In genomic region chr17:7575959-7576358, GRCh38 we compare ENCODE assay signal across 11 cellular contexts. TPM values are rescaled to one million over a fixed set of nuclear protein-coding genes. Genes with fewer than 3 reads are reported as not detected.
DNase-seq lines count a peak whose midpoint lies in the region; ATAC-seq, FAIRE-seq and TF ChIP-seq lines count a peak whose summit lies in the region.
"Had no signal": no experiment of that assay in that cellular context is flagged by ENCODE, and none has a peak within 500 bp of the region (broad histone marks: within the 10 kb centered on the region; RNA-seq: fewer than 3 reads in every experiment).

No MANE protein-coding gene starts in this region.

- peaks cover 16% of the 10 kb centered on the region; the same call in 2 of the 3 replicates for H3K9me3 Mint-ChIP-seq in GM23338

- DNase-seq in GM23338 (ENCODE audit: low spot score), result no peak
- DNase-seq in RKO (ENCODE audit: low spot score), result peak; percentile 43
- DNase-seq in coronary artery (ENCODE audit: low spot score), result no peak
- DNase-seq in osteoblast (ENCODE audit: insufficient read length, low spot score, missing footprints), result no peak
- no peak for DNase-seq in NCI-H128 (lab: John Stamatoyannopoulos, UW; ENCODE audit: unreplicated experiment)
- no peak for DNase-seq in HTR-8/SVneo (ENCODE audit: insufficient read length, low spot score)

- no peak for FAIRE-seq in HTR-8/SVneo (lab: Jason Lieb, UNC)
- FAIRE-seq: H54 had no signal

- no peaks in the 10 kb centered on the region for H3K9me3 ChIP-seq in osteoblast (ENCODE audit: low read depth, low read length)

- H3F3A ChIP-seq in GM23338 (replicated peaks; ENCODE audit: low read depth), result peaks cover 81% of the 10 kb centered on the region

- peak overlapping the region; percentile 97 for H3K27ac ChIP-seq in GM23338 (ENCODE audit: low read depth)
- H3K27ac ChIP-seq in coronary artery, result peak overlapping the region in 1 of 2 donors; percentile 3
- no peak overlapping the region for H3K27ac ChIP-seq in osteoblast (ENCODE audit: low read depth, low read length)
- H3K27ac ChIP-seq: VCaP had no signal

- peaks cover 56% of the 10 kb centered on the region for H3K27me3 Mint-ChIP-seq in GM23338 (ENCODE audit: insufficient read depth, low read depth, poor library complexity)

- H2AFZ ChIP-seq in GM23338, result no peak overlapping the region
- no peak overlapping the region for H2AFZ ChIP-seq in osteoblast (ENCODE audit: low read length)

- H3K4me2 ChIP-seq in GM23338 (peak overlapping the region; percentile 32; the same call in 1 of the 2 replicates), osteoblast (ENCODE audit: insufficient read depth, low read length) (peak overlapping the region; percentile 88)

- no peaks in the 10 kb centered on the region for H3K27me3 ChIP-seq in GM23338 (ENCODE audit: insufficient read depth)
- no peaks in the 10 kb centered on the region for H3K27me3 ChIP-seq in osteoblast (ENCODE audit: insufficient read depth, low read length)

- H3K9me2 ChIP-seq in GM23338 (ENCODE audit: insufficient read depth), result no peaks in the 10 kb centered on the region

- peaks cover 64% of the 10 kb centered on the region for H3K4me1 Mint-ChIP-seq in GM23338

- H3K36me3 ChIP-seq in GM23338 (ENCODE audit: insufficient read depth) (peaks cover 46% of the 10 kb centered on the region), osteoblast (ENCODE audit: insufficient read depth, low read length) (peaks cover 60% of the 10 kb centered on the region)

- H3K4me1 ChIP-seq in GM23338 (ENCODE audit: insufficient read depth) (peaks cover 42% of the 10 kb centered on the region), osteoblast (ENCODE audit: insufficient read depth, low read length) (peaks cover 58% of the 10 kb centered on the region)

- no peak for ATAC-seq in GM23338
- no peak for ATAC-seq in GM21717 (IDR thresholded peaks at IDR 0.05; ENCODE audit: unreplicated experiment)
- ATAC-seq: esophagus mucosa had no signal

- H3K36me3 Mint-ChIP-seq in GM23338 (ENCODE audit: low read depth), result peaks cover 90% of the 10 kb centered on the region

- peak overlapping the region; percentile 86; the same call in 1 of the 2 replicates for H3K27ac Mint-ChIP-seq in GM23338

- no peak for TF ChIP-seq CTCF in GM23338 (conservative IDR thresholded peaks at IDR 0.05; ENCODE audit: low read depth in 2 of 2)
- TF ChIP-seq CTCF in coronary artery (IDR thresholded peaks at IDR 0.05), result no peak
- no peak for TF ChIP-seq CTCF in osteoblast (IDR thresholded peaks at IDR 0.05; ENCODE audit: extremely low read depth, low read depth, low read length)

- H3K79me2 ChIP-seq in GM23338 (replicated peaks; ENCODE audit: insufficient read depth) (peaks cover 56% of the 10 kb centered on the region), osteoblast (ENCODE audit: insufficient read depth, low read length) (peaks cover 76% of the 10 kb centered on the region)

- H3K4me3 ChIP-seq in GM23338 (peak overlapping the region; percentile 100), coronary artery (peak overlapping the region; percentile 92), osteoblast (ENCODE audit: insufficient read depth, low read length) (peak overlapping the region; percentile 87)

- H3K4me3 Mint-ChIP-seq in GM23338, result peak overlapping the region; percentile 90

- peaks cover 40% of the 10 kb centered on the region for H4K20me1 ChIP-seq in GM23338 (replicated peaks; ENCODE audit: insufficient read depth)
- peaks cover 57% of the 10 kb centered on the region for H4K20me1 ChIP-seq in osteoblast (ENCODE audit: insufficient read depth, low read length)

TF ChIP-seq in GM23338, 12 proteins besides CTCF, POLR2A, EP300 and RAD21 (continues in another document):
- TF ChIP-seq EZH2phosphoT487 (IDR thresholded peaks at IDR 0.05; ENCODE audit: unreplicated experiment), result no peak
- TF ChIP-seq ZNF331 (CRISPR knock-in tag; IDR thresholded peaks at IDR 0.05; ENCODE audit: low read depth), result no peak
- TF ChIP-seq POLR2AphosphoS5 (IDR thresholded peaks at IDR 0.05; ENCODE audit: low read depth), result no peak
- TF ChIP-seq STAT1 (IDR thresholded peaks at IDR 0.05; ENCODE audit: unreplicated experiment), result no peak
- TF ChIP-seq JUNB (IDR thresholded peaks at IDR 0.05; ENCODE audit: unreplicated experiment), result no peak
- no peak for TF ChIP-seq EZH2 (IDR thresholded peaks at IDR 0.05; ENCODE audit: low read depth, unreplicated experiment)
- TF ChIP-seq ZNF462 (CRISPR knock-in tag; IDR thresholded peaks at IDR 0.05), result no peak
- no peak for TF ChIP-seq CREB1 (CRISPR knock-in tag; IDR thresholded peaks at IDR 0.05; ENCODE audit: low read depth)
- TF ChIP-seq ZNF114 (CRISPR knock-in tag; IDR thresholded peaks at IDR 0.05), result no peak
- TF ChIP-seq NANOG (IDR thresholded peaks at IDR 0.05; ENCODE audit: borderline replicate concordance), result no peak

RNA-seq across cellular contexts. Expression of gene CD68, which starts 3.5 kb away (rescaled TPM):
- 0.62 TPM in 1 of 2 replicates, not detected in the other for total RNA-seq in GM23338 (2014; rRNA removed; shearing (Covaris generic))
- polyA plus RNA-seq in GM23338 (2016; fragmentation: Nextera tagmentation; extraction: Ambion mirVana), result not detected in 2 replicates
- total RNA-seq in osteoblast, result 31.8 and 55.7 TPM in 2 replicates

RNA-seq across cellular contexts. Expression of gene MPDU1, which starts 7.7 kb away (rescaled TPM):
- 196 and 216 TPM in 2 replicates for total RNA-seq in GM23338 (2014; rRNA removed; shearing (Covaris generic))
- polyA plus RNA-seq in GM23338 (2016; fragmentation: Nextera tagmentation; extraction: Ambion mirVana), result 65.1 and 65.8 TPM in 2 replicates
- total RNA-seq in osteoblast, result 60.1 and 64.1 TPM in 2 replicates

RNA-seq across cellular contexts. Expression of gene SOX15, which starts 13.9 kb away (rescaled TPM):
- total RNA-seq in GM23338 (2014; rRNA removed; shearing (Covaris generic)), result 23.6 and 43.0 TPM in 2 replicates
- polyA plus RNA-seq in GM23338 (2016; fragmentation: Nextera tagmentation; extraction: Ambion mirVana), result 29.9 and 37.7 TPM in 2 replicates
- total RNA-seq in osteoblast, result 0.59 and 0.72 TPM in 2 replicates
- total RNA-seq: M059J had no signal

RNA-seq across cellular contexts. Expression of gene SENP3, which starts 14.2 kb away (rescaled TPM):
- 125 and 138 TPM in 2 replicates for total RNA-seq in GM23338 (2014; rRNA removed; shearing (Covaris generic))
- 5.5 and 6.5 TPM in 2 replicates for polyA plus RNA-seq in GM23338 (2016; fragmentation: Nextera tagmentation; extraction: Ambion mirVana)
- total RNA-seq in osteoblast, result 54.2 and 68.0 TPM in 2 replicates

RNA-seq across cellular contexts. Expression of gene TNFSF13, which starts 17.4 kb away (rescaled TPM):
- 1.5 TPM in 1 of 2 replicates, not detected in the other for total RNA-seq in GM23338 (2014; rRNA removed; shearing (Covaris generic))
- polyA plus RNA-seq in GM23338 (2016; fragmentation: Nextera tagmentation; extraction: Ambion mirVana), result 1.9 and 2.2 TPM in 2 replicates
- 0.59 and 1.1 TPM in 2 replicates for total RNA-seq in osteoblast

Comparison
In these comparisons a context has a peak if more than half of its experiments do, and no peak if none do; other contexts are left out.
1. RNA of gene CD68, which starts 3.5 kb away (total RNA-seq): 31.8 to 55.7 TPM in osteoblast; 0.62 TPM in GM23338; every median in the first group is over 10 times any median in the second.
2. RNA of gene SOX15, which starts 13.9 kb away (total RNA-seq): 23.6 to 43.0 TPM in GM23338; 0.59 to 0.72 TPM in osteoblast; every median in the first group is over 10 times any median in the second.
3. Peak in every context shown above with its lines, with median percentiles within 50 percentile points of each other: H3K4me3 ChIP-seq.